In genomic region chr1:236800002-236800620, GRCh38 we compare ENCODE assay signal across 15 cellular contexts. TPM values are rescaled to one million over a fixed set of nuclear protein-coding genes. Genes with fewer than 3 reads are reported as not detected.
DNase-seq lines count a peak whose midpoint lies in the region; ATAC-seq and TF ChIP-seq lines count a peak whose summit lies in the region.
"Had no signal": no experiment of that assay in that cellular context is flagged by ENCODE, and none has a peak within 500 bp of the region (broad histone marks: within the 10 kb centered on the region; RNA-seq: fewer than 3 reads in every experiment).

No MANE protein-coding gene starts in this region.

- peak overlapping the region; percentile 58 for H3K4me2 ChIP-seq in mammary epithelial cell (ENCODE audit: insufficient read depth, low read depth, low read length)
- H3K4me2 ChIP-seq: neural progenitor cell had no signal

- no peak for ATAC-seq in gastrocnemius medialis
- ATAC-seq: Right ventricle myocardium inferior had no signal

- CTCF ChIA-PET in activated CD4-positive, alpha-beta memory T cell treated with anti-CD3 and anti-CD28 coated beads for 36 hours (lab: Charles Lee): interaction anchor here (2.2 kb wide), 1 partner anchor 41 kb away, joined by 8 read pairs; no protein-coding TSS in a partner anchor
- CTCF ChIA-PET in activated CD4-positive, alpha-beta memory T cell treated with anti-CD3 and anti-CD28 coated beads, Interleukin-2, amount 10 ng/mL, durations not matched to agents 7 days and 5 days (lab: Charles Lee): interaction anchor here (2.2 kb wide), 1 partner anchor 40 kb away, joined by 7 read pairs; no protein-coding TSS in a partner anchor
- CTCF ChIA-PET in mammary epithelial cell (lab: Charles Lee; ENCODE audit: low non-redundant PET): no interaction called here
- CTCF ChIA-PET in A673 (lab: Charles Lee): interaction anchor here (0.7 kb wide), 1 partner anchor 858 kb away, joined by 3 read pairs; no protein-coding TSS in a partner anchor

- H3K9me3 ChIP-seq in mammary epithelial cell (replicated peaks; ENCODE audit: insufficient read depth, low read length): no peaks in the 10 kb centered on the region
- H3K9me3 ChIP-seq in gastrocnemius medialis: no peaks in the 10 kb centered on the region
- no peaks in the 10 kb centered on the region for H3K9me3 ChIP-seq in A673 (ENCODE audit: low read depth, low read length, poor library complexity, severe bottlenecking)
- H3K9me3 ChIP-seq: colonic mucosa, tibial nerve had no signal

- H3K27me3 Mint-ChIP-seq in activated CD4-positive, alpha-beta memory T cell treated with anti-CD3 and anti-CD28 coated beads for 36 hours: no peaks in the 10 kb centered on the region
- no peaks in the 10 kb centered on the region for H3K27me3 Mint-ChIP-seq in activated CD4-positive, alpha-beta memory T cell treated with anti-CD3 and anti-CD28 coated beads, Interleukin-2, amount 10 ng/mL, durations not matched to agents 7 days and 5 days

- no peaks in the 10 kb centered on the region for H4K20me1 ChIP-seq in mammary epithelial cell (ENCODE audit: insufficient read depth, low read length)

- BruUV-seq in mammary epithelial cell (replicated peaks; lab: Mats Ljungman, UMichigan): no TSS peak
- BruUV-seq in A673 (replicated peaks; lab: Mats Ljungman, UMichigan): no TSS peak

- peak overlapping the region; percentile 75 for H3K27ac Mint-ChIP-seq in activated CD4-positive, alpha-beta memory T cell treated with anti-CD3 and anti-CD28 coated beads for 36 hours
- no peak overlapping the region for H3K27ac Mint-ChIP-seq in activated CD4-positive, alpha-beta memory T cell treated with anti-CD3 and anti-CD28 coated beads, Interleukin-2, amount 10 ng/mL, durations not matched to agents 7 days and 5 days
- H3K27ac Mint-ChIP-seq: neural progenitor cell had no signal

- in situ Hi-C loops in mammary epithelial cell (cut with MboI; ENCODE audit: low sequenced_read_pairs in 2 of 2): no loop called here
- in situ Hi-C loops in gastrocnemius medialis (cut with MboI; ENCODE audit: low sequenced_read_pairs in 4 of 4): no loop called here

- H3K9me3 Mint-ChIP-seq in activated CD4-positive, alpha-beta memory T cell treated with anti-CD3 and anti-CD28 coated beads for 36 hours: no peaks in the 10 kb centered on the region
- H3K9me3 Mint-ChIP-seq in activated CD4-positive, alpha-beta memory T cell treated with anti-CD3 and anti-CD28 coated beads, Interleukin-2, amount 10 ng/mL, durations not matched to agents 7 days and 5 days: no peaks in the 10 kb centered on the region
- H3K9me3 Mint-ChIP-seq: neural progenitor cell had no signal

- H3K36me3 Mint-ChIP-seq in activated CD4-positive, alpha-beta memory T cell treated with anti-CD3 and anti-CD28 coated beads for 36 hours: peaks cover 13% of the 10 kb centered on the region
- H3K36me3 Mint-ChIP-seq in activated CD4-positive, alpha-beta memory T cell treated with anti-CD3 and anti-CD28 coated beads, Interleukin-2, amount 10 ng/mL, durations not matched to agents 7 days and 5 days (ENCODE audit: low read depth): peaks cover 24% of the 10 kb centered on the region

- H3K4me3 ChIP-seq in mammary epithelial cell (replicated peaks in 1 of 3; ENCODE audit: insufficient read depth in 1 of 3, low read depth in 2 of 3, low read length in 3 of 3) (no peak overlapping the region), gastrocnemius medialis (no peak overlapping the region), A673 (ENCODE audit: low read depth, low read length, poor library complexity, severe bottlenecking) (no peak overlapping the region)
- H3K4me3 ChIP-seq: colonic mucosa, neural progenitor cell, tibial nerve had no signal

- peak overlapping the region; percentile 58 for H3K27ac ChIP-seq in mammary epithelial cell (ENCODE audit: insufficient read depth, low read depth, low read length)
- H3K27ac ChIP-seq in gastrocnemius medialis: peak overlapping the region; percentile 11 to 94 (median 92)
- no peak overlapping the region for H3K27ac ChIP-seq in A673 (ENCODE audit: low read depth, low read length, poor library complexity, severe bottlenecking)
- H3K27ac ChIP-seq: colonic mucosa, neural progenitor cell, tibial nerve had no signal

- peaks cover 12% of the 10 kb centered on the region for H3K4me1 ChIP-seq in mammary epithelial cell (ENCODE audit: insufficient read depth, low read length)
- peaks cover 58 to 63% of the 10 kb centered on the region in 2 donors for H3K4me1 ChIP-seq in gastrocnemius medialis
- no peaks in the 10 kb centered on the region for H3K4me1 ChIP-seq in A673 (ENCODE audit: insufficient read depth, low read length, poor library complexity, severe bottlenecking)
- H3K4me1 ChIP-seq: colonic mucosa had no signal

- no peak overlapping the region for H3K4me3 Mint-ChIP-seq in activated CD4-positive, alpha-beta memory T cell treated with anti-CD3 and anti-CD28 coated beads for 36 hours
- no peak overlapping the region for H3K4me3 Mint-ChIP-seq in activated CD4-positive, alpha-beta memory T cell treated with anti-CD3 and anti-CD28 coated beads, Interleukin-2, amount 10 ng/mL, durations not matched to agents 7 days and 5 days
- H3K4me3 Mint-ChIP-seq: neural progenitor cell had no signal

- TF ChIP-seq CTCF in mammary epithelial cell (conservative IDR thresholded peaks at IDR 0.05 in 1 of 2, IDR thresholded peaks at IDR 0.05 in 1 of 2; ENCODE audit: extremely low read depth in 1 of 2, insufficient read depth in 1 of 2, low read depth in 1 of 2, low read length in 2 of 2): no peak
- no peak for TF ChIP-seq CTCF in gastrocnemius medialis (IDR thresholded peaks at IDR 0.05 in 4 of 5, conservative IDR thresholded peaks at IDR 0.05 in 1 of 5)
- no peak for TF ChIP-seq CTCF in A673 (conservative IDR thresholded peaks at IDR 0.05; ENCODE audit: low read depth, low read length)

- H3K36me3 ChIP-seq in mammary epithelial cell (ENCODE audit: insufficient read depth, low read length) (no peaks in the 10 kb centered on the region), gastrocnemius medialis (no peaks in the 10 kb centered on the region), A673 (ENCODE audit: insufficient read depth, low read length, poor library complexity, severe bottlenecking) (no peaks in the 10 kb centered on the region)
- H3K36me3 ChIP-seq: colonic mucosa, neural progenitor cell had no signal

- POLR2A ChIA-PET in activated CD4-positive, alpha-beta memory T cell treated with anti-CD3 and anti-CD28 coated beads for 36 hours (lab: Charles Lee): interaction anchor here (1.2 kb wide), 1 partner anchor 11 kb away, joined by 3 read pairs; no protein-coding TSS in a partner anchor
- POLR2A ChIA-PET in activated CD4-positive, alpha-beta memory T cell treated with anti-CD3 and anti-CD28 coated beads, Interleukin-2, amount 10 ng/mL, durations not matched to agents 7 days and 5 days (lab: Charles Lee): no interaction called here
- POLR2A ChIA-PET in A673 (lab: Charles Lee; ENCODE audit: low non-redundant PET): no interaction called here

- 56% methylated on average over 5 of the region's 5 CpGs for WGBS in mammary epithelial cell (ENCODE audit: low coverage, missing lambda C conversion rate)

- peak overlapping the region; percentile 60 for H2AFZ ChIP-seq in mammary epithelial cell (ENCODE audit: low read depth, low read length)
- H2AFZ ChIP-seq: neural progenitor cell had no signal

- no peak for TF ChIP-seq POLR2A in gastrocnemius medialis (IDR thresholded peaks at IDR 0.05)

- DNase-seq in activated CD4-positive, alpha-beta memory T cell treated with anti-CD3 and anti-CD28 coated beads for 36 hours: peak; percentile 18
- no peak for DNase-seq in activated CD4-positive, alpha-beta memory T cell treated with anti-CD3 and anti-CD28 coated beads, Interleukin-2, amount 10 ng/mL, durations not matched to agents 7 days and 5 days
- DNase-seq in HS-5 (ENCODE audit: low read depth) (peak; percentile 4), mammary epithelial cell (peak; percentile 57), gastrocnemius medialis (no peak), A673 (ENCODE audit: low spot score) (no peak), ureter (ENCODE audit: low spot score) (no peak), NCI-H2227 treated with DMSO at 0.1 percent for 48 hours (lab: John Stamatoyannopoulos, UW) (no peak)
- DNase-seq: activated CD4-positive, alpha-beta T cell treated with anti-CD3 and anti-CD28 coated beads, Interleukin-2, amount 50 U/mL, for 48 hours; colonic mucosa; MV-4-11; NCI-H2029 treated with DMSO at 0.1 percent for 48 hours had no signal

- no peak overlapping the region for H3K9ac ChIP-seq in mammary epithelial cell (ENCODE audit: insufficient read depth, low read length)
- H3K9ac ChIP-seq: neural progenitor cell had no signal

- peaks cover 91% of the 10 kb centered on the region for H3K79me2 ChIP-seq in mammary epithelial cell (ENCODE audit: insufficient read depth, low read length)

- dilution Hi-C loops in mammary epithelial cell (cut with HindIII; ENCODE audit: low sequenced_read_pairs): no loop called here

- peaks cover 53% of the 10 kb centered on the region for H3K4me1 Mint-ChIP-seq in activated CD4-positive, alpha-beta memory T cell treated with anti-CD3 and anti-CD28 coated beads for 36 hours (ENCODE audit: low read depth)
- peaks cover 41% of the 10 kb centered on the region for H3K4me1 Mint-ChIP-seq in activated CD4-positive, alpha-beta memory T cell treated with anti-CD3 and anti-CD28 coated beads, Interleukin-2, amount 10 ng/mL, durations not matched to agents 7 days and 5 days

- intact Hi-C loops in activated CD4-positive, alpha-beta memory T cell treated with anti-CD3 and anti-CD28 coated beads for 36 hours (cut with micrococcal nuclease): no loop called here
- intact Hi-C loops in mammary epithelial cell (cut with micrococcal nuclease): no loop called here
- intact Hi-C loops in gastrocnemius medialis (cut with DNase I; ENCODE audit: low total_unique reads): no loop called here
- intact Hi-C loops in A673 (cut with micrococcal nuclease; ENCODE audit: unreplicated experiment): no loop called here

- H3K27me3 ChIP-seq in mammary epithelial cell (ENCODE audit: insufficient read depth, low read length): no peaks in the 10 kb centered on the region
- no peaks in the 10 kb centered on the region for H3K27me3 ChIP-seq in gastrocnemius medialis
- H3K27me3 ChIP-seq in A673 (replicated peaks; ENCODE audit: insufficient read depth, low read depth, low read length, poor library complexity): no peaks in the 10 kb centered on the region
- H3K27me3 ChIP-seq: colonic mucosa, neural progenitor cell, tibial nerve had no signal

RNA-seq across cellular contexts. Expression of gene MTR, which starts 5.0 kb away (rescaled TPM):
- 10 to 100 TPM; 46.3 to 46.6 TPM for total RNA-seq in activated CD4-positive, alpha-beta memory T cell treated with anti-CD3 and anti-CD28 coated beads for 36 hours
- 10 to 100 TPM; 43.9 to 46.4 TPM for total RNA-seq in activated CD4-positive, alpha-beta memory T cell treated with anti-CD3 and anti-CD28 coated beads, Interleukin-2, amount 10 ng/mL, durations not matched to agents 7 days and 5 days
- 10 to 100 TPM; 36.7 to 39.8 TPM for total RNA-seq in mammary epithelial cell
- polyA plus RNA-seq in mammary epithelial cell: 8.1 TPM
- 29.2 TPM for polyA minus RNA-seq in mammary epithelial cell
- total RNA-seq in gastrocnemius medialis: 10 to 100 TPM; 23.0 to 46.3 (median 29.1) TPM
- total RNA-seq in A673 (2021): 36.0 and 40.8 TPM in 2 replicates
- 72.0 TPM for total RNA-seq in ureter

Comparison
In these comparisons a context has a peak if more than half of its experiments do, and no peak if none do; other contexts are left out.
1. DNase-seq: peak in activated CD4-positive, alpha-beta memory T cell treated with anti-CD3 and anti-CD28 coated beads for 36 hours (single experiment), HS-5 (single experiment) and mammary epithelial cell (single experiment); none in activated CD4-positive, alpha-beta memory T cell treated with anti-CD3 and anti-CD28 coated beads, Interleukin-2, amount 10 ng/mL, durations not matched to agents 7 days and 5 days (single experiment), gastrocnemius medialis (0 of 2), A673 (single experiment), ureter (single experiment) and NCI-H2227 treated with DMSO at 0.1 percent for 48 hours (single experiment).